In the genomic region with DNA sequence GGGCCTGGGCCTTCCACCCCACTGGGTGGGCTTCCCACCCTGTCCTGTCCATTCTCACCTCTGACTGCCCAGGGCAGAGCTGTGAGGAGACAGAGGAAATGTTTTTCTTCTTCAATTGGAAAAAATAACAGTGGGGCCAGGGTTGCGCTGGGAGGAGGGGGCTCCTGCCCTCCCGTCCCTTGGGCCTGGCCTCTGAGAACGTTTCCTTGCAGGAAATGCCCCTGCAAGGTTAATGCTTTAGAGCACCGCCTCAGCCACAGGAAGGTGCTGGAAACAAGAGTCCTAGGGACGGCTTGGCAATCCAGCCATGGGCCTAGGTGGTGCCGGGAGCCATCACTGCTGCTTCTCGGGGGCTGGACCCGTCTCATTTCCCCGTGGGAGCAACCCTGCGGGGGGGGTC, we compare ENCODE assay signal across 2 cellular contexts.
TF ChIP-seq lines count a peak whose summit lies in the region.

No MANE protein-coding gene starts in this region.

TF ChIP-seq in IMR-90, 13 proteins besides CTCF, POLR2A, EP300 and RAD21:
- TF ChIP-seq FOS (IDR thresholded peaks at IDR 0.05; ENCODE audit: low read depth, low read length) (no peak), RCOR1 (IDR thresholded peaks at IDR 0.05; ENCODE audit: insufficient replicate concordance, low read length) (no peak)

TF ChIP-seq in H1, 55 proteins besides CTCF, POLR2A, EP300 and RAD21:
- no peak for TF ChIP-seq ZNF274 (IDR thresholded peaks at IDR 0.05; ENCODE audit: borderline replicate concordance, extremely low read depth, low read length)
- no peak for TF ChIP-seq NANOG (IDR thresholded peaks at IDR 0.05; ENCODE audit: insufficient read depth, low read depth, low read length, poor library complexity, severe bottlenecking)
- TF ChIP-seq NRF1 (IDR thresholded peaks at IDR 0.05; ENCODE audit: low read depth, low read length): no peak
- no peak for TF ChIP-seq KDM4A (IDR thresholded peaks at IDR 0.05; ENCODE audit: low read depth, low read length, severe bottlenecking)
- TF ChIP-seq RNF2 (IDR thresholded peaks at IDR 0.05; ENCODE audit: borderline replicate concordance, low read depth, low read length, missing control alignments, poor library complexity, severe bottlenecking): no peak
- TF ChIP-seq SIRT6 (IDR thresholded peaks at IDR 0.05; ENCODE audit: low read length): no peak
- TF ChIP-seq RXRA (IDR thresholded peaks at IDR 0.05; ENCODE audit: insufficient read depth, low read depth, low read length): no peak
- TF ChIP-seq, protein P1, sequence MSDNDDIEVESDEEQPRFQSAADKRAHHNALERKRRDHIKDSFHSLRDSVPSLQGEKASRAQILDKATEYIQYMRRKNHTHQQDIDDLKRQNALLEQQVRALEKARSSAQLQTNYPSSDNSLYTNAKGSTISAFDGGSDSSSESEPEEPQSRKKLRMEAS (IDR thresholded peaks at IDR 0.05): no peak
- no peak for TF ChIP-seq SP1 (IDR thresholded peaks at IDR 0.05; ENCODE audit: low read depth, low read length)
- TF ChIP-seq TCF12 (IDR thresholded peaks at IDR 0.05; ENCODE audit: low read depth, low read length): no peak
- TF ChIP-seq CBX8 (IDR thresholded peaks at IDR 0.05; ENCODE audit: borderline replicate concordance, low read depth, low read length): no peak
- TF ChIP-seq, protein P2, sequence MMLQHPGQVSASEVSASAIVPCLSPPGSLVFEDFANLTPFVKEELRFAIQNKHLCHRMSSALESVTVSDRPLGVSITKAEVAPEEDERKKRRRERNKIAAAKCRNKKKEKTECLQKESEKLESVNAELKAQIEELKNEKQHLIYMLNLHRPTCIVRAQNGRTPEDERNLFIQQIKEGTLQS (IDR thresholded peaks at IDR 0.05; ENCODE audit: insufficient read depth, low read depth, low read length): no peak
- no peak for TF ChIP-seq POU5F1 (IDR thresholded peaks at IDR 0.05; ENCODE audit: low read depth, low read length)
- TF ChIP-seq GABPA (IDR thresholded peaks at IDR 0.05; ENCODE audit: borderline replicate concordance, insufficient read depth, low read length): no peak
- no peak for TF ChIP-seq YY1 (IDR thresholded peaks at IDR 0.05; ENCODE audit: low read depth, low read length)
- no peak for TF ChIP-seq ASH2L (IDR thresholded peaks at IDR 0.05; ENCODE audit: low read length)
- TF ChIP-seq, protein P3, sequence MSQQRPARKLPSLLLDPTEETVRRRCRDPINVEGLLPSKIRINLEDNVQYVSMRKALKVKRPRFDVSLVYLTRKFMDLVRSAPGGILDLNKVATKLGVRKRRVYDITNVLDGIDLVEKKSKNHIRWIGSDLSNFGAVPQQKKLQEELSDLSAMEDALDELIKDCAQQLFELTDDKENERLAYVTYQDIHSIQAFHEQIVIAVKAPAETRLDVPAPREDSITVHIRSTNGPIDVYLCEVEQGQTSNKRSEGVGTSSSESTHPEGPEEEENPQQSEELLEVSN (IDR thresholded peaks at IDR 0.05): no peak
- no peak for TF ChIP-seq BCL11A (IDR thresholded peaks at IDR 0.05; ENCODE audit: low read depth in 2 of 2, low read length in 2 of 2)
- TF ChIP-seq, protein P4, sequence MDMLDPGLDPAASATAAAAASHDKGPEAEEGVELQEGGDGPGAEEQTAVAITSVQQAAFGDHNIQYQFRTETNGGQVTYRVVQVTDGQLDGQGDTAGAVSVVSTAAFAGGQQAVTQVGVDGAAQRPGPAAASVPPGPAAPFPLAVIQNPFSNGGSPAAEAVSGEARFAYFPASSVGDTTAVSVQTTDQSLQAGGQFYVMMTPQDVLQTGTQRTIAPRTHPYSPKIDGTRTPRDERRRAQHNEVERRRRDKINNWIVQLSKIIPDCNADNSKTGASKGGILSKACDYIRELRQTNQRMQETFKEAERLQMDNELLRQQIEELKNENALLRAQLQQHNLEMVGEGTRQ (IDR thresholded peaks at IDR 0.05; ENCODE audit: low read length): no peak
- TF ChIP-seq CHD2 (IDR thresholded peaks at IDR 0.05; ENCODE audit: low read length): no peak
TF ChIP-seq in H1: peak in this region for 0.
